Comparison of ENCODE assay signal across 21 cellular contexts in genomic region chr11:36155301-36155700, GRCh38.
DNase-seq lines count a peak whose midpoint lies in the region; ATAC-seq, FAIRE-seq and TF ChIP-seq lines count a peak whose summit lies in the region.
"Had no signal": no experiment of that assay in that cellular context is flagged by ENCODE, and none has a peak within 500 bp of the region (broad histone marks: within the 10 kb centered on the region; RNA-seq: fewer than 3 reads in every experiment).

No MANE protein-coding gene starts in this region.

- H3K4me2 ChIP-seq in HepG2 (ENCODE audit: low read depth, low read length), result no peak overlapping the region
- H3K4me2 ChIP-seq in neural progenitor cell, result no peak overlapping the region

- H2AFZ ChIP-seq in HepG2 (ENCODE audit: low read length) (no peak overlapping the region), neural progenitor cell (replicated peaks) (no peak overlapping the region)

- H3K36me3 ChIP-seq in liver (ENCODE audit: control insufficient read depth in 4 of 4, insufficient read depth in 3 of 4, low read depth in 1 of 4, low read length in 3 of 4) (no peaks in the 10 kb centered on the region), HepG2 (replicated peaks in 1 of 2; ENCODE audit: control insufficient read depth in 1 of 2, insufficient read depth in 2 of 2, low read length in 2 of 2) (no peaks in the 10 kb centered on the region), neural progenitor cell (no peaks in the 10 kb centered on the region), WERI-Rb-1 (no peaks in the 10 kb centered on the region)
- H3K36me3 ChIP-seq: SJSA1 had no signal

- H3K27me3 Mint-ChIP-seq in neural progenitor cell (ENCODE audit: insufficient read depth, low read depth), result no peaks in the 10 kb centered on the region

- H3K79me2 ChIP-seq in HepG2 (ENCODE audit: insufficient read depth, low read length) (no peaks in the 10 kb centered on the region), neural progenitor cell (ENCODE audit: low read depth) (no peaks in the 10 kb centered on the region)

- no peaks in the 10 kb centered on the region for H4K20me1 ChIP-seq in HepG2 (ENCODE audit: insufficient read depth, low read length)
- peaks cover 4% of the 10 kb centered on the region for H4K20me1 ChIP-seq in neural progenitor cell (ENCODE audit: low read depth)

- H3K9me3 ChIP-seq in liver (ENCODE audit: control insufficient read depth in 4 of 4, low read length in 3 of 4) (no peaks in the 10 kb centered on the region), HepG2 (ENCODE audit: low read length) (no peaks in the 10 kb centered on the region), neural progenitor cell (ENCODE audit: low read depth) (no peaks in the 10 kb centered on the region), WERI-Rb-1 (ENCODE audit: severe bottlenecking) (no peaks in the 10 kb centered on the region)
- H3K9me3 ChIP-seq: SJSA1 had no signal

- H3K9me3 Mint-ChIP-seq in neural progenitor cell, result no peaks in the 10 kb centered on the region
- H3K9me3 Mint-ChIP-seq: activated naive CD4-positive, alpha-beta T cell treated with anti-CD3 and anti-CD28 coated beads for 36 hours; activated T-cell treated with anti-CD3 and anti-CD28 coated beads, Interleukin-2, amount 50 U/mL, for 4 hours; effector memory CD8-positive, alpha-beta T cell had no signal

- DNase-seq in HepG2 (ENCODE audit: low spot score) (no peak), epithelial cell of prostate (ENCODE audit: low read depth, low spot score) (no peak), neural progenitor cell (ENCODE audit: low spot score) (no peak), NCI-H187 (lab: John Stamatoyannopoulos, UW) (no peak), WERI-Rb-1 (no peak)
- DNase-seq: activated CD8-positive, alpha-beta memory T cell treated with anti-CD3 and anti-CD28 coated beads for 24 hours; activated naive CD4-positive, alpha-beta T cell treated with anti-CD3 and anti-CD28 coated beads for 36 hours; activated T-cell treated with anti-CD3 and anti-CD28 coated beads, Interleukin-2, amount 50 U/mL, for 4 hours; effector memory CD8-positive, alpha-beta T cell; NCI-H1092 treated with DMSO at 0.1 percent for 48 hours; NCI-H2081; NCI-H446 treated with DMSO at 0.1 percent for 48 hours; stimulated activated CD4-positive, alpha-beta T cell treated with anti-CD3 and anti-CD28 coated beads, Interleukin-4, amount 100 ng/mL, for 24 hours; stimulated activated naive CD8-positive, alpha-beta T cell treated with anti-CD3 and anti-CD28 coated beads, Interleukin-15, Interleukin-2, amounts not matched to agents 100 U/mL and 50 U/mL, for 24 hours; T-helper 1 cell; trophoblast cell had no signal

- peaks cover 51% of the 10 kb centered on the region for H3K4me1 Mint-ChIP-seq in neural progenitor cell

- H3K27ac ChIP-seq in liver (ENCODE audit: low read depth in 1 of 2, low read length in 2 of 2), result peak overlapping the region; percentile 36 to 40
- no peak overlapping the region for H3K27ac ChIP-seq in HepG2 (ENCODE audit: extremely low read length, insufficient read depth, low read length)
- peak overlapping the region; percentile 64 for H3K27ac ChIP-seq in epithelial cell of prostate
- peak overlapping the region; percentile 35 for H3K27ac ChIP-seq in neural progenitor cell
- H3K27ac ChIP-seq in WERI-Rb-1, result no peak overlapping the region
- H3K27ac ChIP-seq: SJSA1 had no signal

- in situ Hi-C loops in HepG2 (cut with HindIII; ENCODE audit: extremely low pct_ligation_motif_present, low pct_unique_long_range_greater_than_20kb), result no loop called here

- no peak overlapping the region for H3K27ac Mint-ChIP-seq in neural progenitor cell
- H3K27ac Mint-ChIP-seq: activated naive CD4-positive, alpha-beta T cell treated with anti-CD3 and anti-CD28 coated beads for 36 hours; effector memory CD8-positive, alpha-beta T cell had no signal

- TF ChIP-seq POLR2A in HepG2 (IDR thresholded peaks at IDR 0.05; ENCODE audit: insufficient read depth in 1 of 2, low read depth in 2 of 2, low read length in 2 of 2), result no peak

- no peak for ATAC-seq in HepG2
- no peak for ATAC-seq in GM19452 (IDR thresholded peaks at IDR 0.05; ENCODE audit: unreplicated experiment)
- ATAC-seq in GM19395 (IDR thresholded peaks at IDR 0.05; ENCODE audit: unreplicated experiment), result no peak
- ATAC-seq: activated T-cell treated with anti-CD3 and anti-CD28 coated beads, Interleukin-2, amount 50 U/mL, for 4 hours; effector memory CD8-positive, alpha-beta T cell; left lobe of liver; stimulated activated naive CD8-positive, alpha-beta T cell treated with anti-CD3 and anti-CD28 coated beads, Interleukin-15, Interleukin-2, amounts not matched to agents 100 U/mL and 50 U/mL, for 24 hours had no signal

- H3K27me3 ChIP-seq in liver (ENCODE audit: control insufficient read depth in 4 of 4, insufficient read depth in 4 of 4, low read length in 3 of 4) (no peaks in the 10 kb centered on the region), HepG2 (ENCODE audit: control insufficient read depth in 1 of 2, insufficient read depth in 2 of 2, low read length in 2 of 2) (0 out of 5 replicates have a peak, but pooled peaks cover 0 to 3% of the 10 kb centered on the region in 2 experiments), neural progenitor cell (no peaks in the 10 kb centered on the region), WERI-Rb-1 (ENCODE audit: insufficient read depth, low read depth, severe bottlenecking) (no peaks in the 10 kb centered on the region)
- H3K27me3 ChIP-seq: SJSA1 had no signal

- no peak for TF ChIP-seq EP300 in HepG2 (IDR thresholded peaks at IDR 0.05; ENCODE audit: low read depth in 2 of 2, low read length in 2 of 2)
- TF ChIP-seq EP300 in HepG2 (CRISPR knock-in tag; IDR thresholded peaks at IDR 0.05; ENCODE audit: borderline replicate concordance), result no peak

- H3K4me3 ChIP-seq in liver (ENCODE audit: low read depth in 1 of 3, low read length in 3 of 3) (no peak overlapping the region), HepG2 (replicated peaks in 1 of 3; ENCODE audit: insufficient read depth in 1 of 3, low read depth in 2 of 3, low read length in 3 of 3) (no peak overlapping the region), neural progenitor cell (no peak overlapping the region), WERI-Rb-1 (ENCODE audit: low read depth, low read length) (no peak overlapping the region)
- H3K4me3 ChIP-seq: SJSA1 had no signal

- WGBS in liver, result 64% methylated on average over 7 of the region's 7 CpGs
- WGBS in HepG2 (ENCODE audit: low lambda C conversion rate), result 28% methylated on average over 7 of the region's 7 CpGs

- no TSS peak for BruUV-seq in HepG2 (replicated peaks; lab: Mats Ljungman, UMichigan)

- POLR2A ChIA-PET in HepG2 (lab: Yijun Ruan, JAX), result no interaction called here

- FAIRE-seq in HepG2 (lab: Jason Lieb, UNC), result no peak

- CTCF ChIA-PET in HepG2 (lab: Yijun Ruan, JAX; ENCODE audit: low intra/inter-chr PET ratio, low total read pairs), result no interaction called here

- TF ChIP-seq RAD21 in liver (IDR thresholded peaks at IDR 0.05) (no peak), HepG2 (CRISPR knock-in tag; IDR thresholded peaks at IDR 0.05) (no peak)

- peaks cover 2% of the 10 kb centered on the region for H3K36me3 Mint-ChIP-seq in neural progenitor cell

- H3F3A ChIP-seq in neural progenitor cell (ENCODE audit: low read depth), result peaks cover 18% of the 10 kb centered on the region

- no peak overlapping the region for H3K4me3 Mint-ChIP-seq in neural progenitor cell
- H3K4me3 Mint-ChIP-seq: activated naive CD4-positive, alpha-beta T cell treated with anti-CD3 and anti-CD28 coated beads for 36 hours; activated T-cell treated with anti-CD3 and anti-CD28 coated beads, Interleukin-2, amount 50 U/mL, for 4 hours; effector memory CD8-positive, alpha-beta T cell had no signal

- H3K9ac ChIP-seq in liver (ENCODE audit: low read depth in 1 of 2, low read length in 2 of 2) (no peak overlapping the region), HepG2 (ENCODE audit: insufficient read depth, low read depth, low read length) (no peak overlapping the region), neural progenitor cell (no peak overlapping the region)

- H3K4me1 ChIP-seq in liver (ENCODE audit: control insufficient read depth in 4 of 4, insufficient read depth in 4 of 4, low read length in 3 of 4), result no peaks in the 10 kb centered on the region
- no peaks in the 10 kb centered on the region for H3K4me1 ChIP-seq in HepG2 (ENCODE audit: insufficient read depth, low read length)
- peaks cover 25% of the 10 kb centered on the region for H3K4me1 ChIP-seq in neural progenitor cell

- intact Hi-C loops in HepG2 (cut with micrococcal nuclease; ENCODE audit: unreplicated experiment), result no loop called here

- TF ChIP-seq CTCF in liver (IDR thresholded peaks at IDR 0.05; ENCODE audit: low read depth, low read length, missing input control) (no peak), HepG2 (CRISPR knock-in tag; IDR thresholded peaks at IDR 0.05) (no peak), neural progenitor cell (IDR thresholded peaks at IDR 0.05) (no peak), WERI-Rb-1 (IDR thresholded peaks at IDR 0.05; ENCODE audit: low read depth, low read length) (no peak)

TF ChIP-seq in liver, 16 proteins besides CTCF, POLR2A, EP300 and RAD21 (continues in another document):
- TF ChIP-seq NR2F2 (IDR thresholded peaks at IDR 0.05), result peak; percentile 41

TF ChIP-seq in HepG2, 621 proteins besides CTCF, POLR2A, EP300 and RAD21 (continues in another document):
- TF ChIP-seq ZNF570 (CRISPR knock-in tag; IDR thresholded peaks at IDR 0.05; ENCODE audit: borderline replicate concordance) (no peak), KLF9 (CRISPR knock-in tag; IDR thresholded peaks at IDR 0.05; ENCODE audit: low read depth) (no peak), NR2F2 (IDR thresholded peaks at IDR 0.05; ENCODE audit: borderline replicate concordance, low read depth) (no peak), SCMH1 (CRISPR knock-in tag; IDR thresholded peaks at IDR 0.05; ENCODE audit: borderline replicate concordance) (no peak), ZSCAN29 (CRISPR knock-in tag; conservative IDR thresholded peaks at IDR 0.05) (no peak), NFE2L1 (CRISPR knock-in tag; IDR thresholded peaks at IDR 0.05; ENCODE audit: borderline replicate concordance) (no peak), TFDP2 (CRISPR knock-in tag; IDR thresholded peaks at IDR 0.05) (no peak), ZNF121 (CRISPR knock-in tag; IDR thresholded peaks at IDR 0.05) (no peak), HDAC2 (CRISPR knock-in tag; IDR thresholded peaks at IDR 0.05) (no peak), PAX8 (CRISPR knock-in tag; IDR thresholded peaks at IDR 0.05; ENCODE audit: borderline replicate concordance) (no peak), CREB1 (IDR thresholded peaks at IDR 0.05) (no peak), CREB1 (CRISPR knock-in tag; IDR thresholded peaks at IDR 0.05) (no peak)

Comparison
In these comparisons a context has a peak if more than half of its experiments do, and no peak if none do; other contexts are left out.
1. H3K27ac ChIP-seq: peak in liver (2 of 2), epithelial cell of prostate (single experiment) and neural progenitor cell (single experiment); none in HepG2 (single experiment) and WERI-Rb-1 (single experiment).